ENCODE assay signal across 21 cellular contexts in the genomic region with DNA sequence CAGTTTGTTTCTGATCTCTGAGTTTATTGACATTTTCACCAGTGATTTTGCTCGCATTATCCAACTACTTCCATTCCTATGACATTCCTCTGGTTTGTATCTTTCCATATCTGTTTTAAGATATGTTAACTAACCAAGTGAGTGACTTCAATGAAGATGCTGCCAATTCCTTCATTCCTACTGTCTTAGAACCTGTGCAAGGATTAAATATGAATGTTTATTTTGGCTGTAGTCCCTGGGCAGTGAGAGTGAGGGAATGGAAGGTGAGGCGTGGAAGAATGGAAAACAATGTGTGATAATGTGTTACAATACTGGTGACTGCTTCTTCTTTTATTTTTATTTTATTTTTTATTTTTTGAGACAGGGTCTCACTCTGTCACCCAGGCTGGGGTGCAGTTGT.
"Had no signal": no experiment of that assay in that cellular context is flagged by ENCODE, and none has a peak within 500 bp of the region (broad histone marks: within the 10 kb centered on the region; RNA-seq: fewer than 3 reads in every experiment).

No MANE protein-coding gene starts in this region.

- H3K9me3 Mint-ChIP-seq: activated CD4-positive, alpha-beta memory T cell treated with anti-CD3 and anti-CD28 coated beads for 36 hours; activated naive CD8-positive, alpha-beta T cell treated with anti-CD3 and anti-CD28 coated beads, Interleukin-2, amount 10 ng/mL, durations not matched to agents 7 days and 5 days; activated T-helper 17 cell treated with anti-CD3 and anti-CD28 coated beads, Interleukin-2, amount 50 U/mL, for 72 hours; neural crest cell; stimulated activated naive CD8-positive, alpha-beta T cell treated with anti-CD3 and anti-CD28 coated beads, Interleukin-15, Interleukin-2, amounts not matched to agents 100 ng/mL and 50 ng/mL, for 24 hours had no signal

- H3K4me1 ChIP-seq: prostate gland, suprapubic skin, transverse colon, uterus had no signal

- H3K27ac Mint-ChIP-seq: activated CD4-positive, alpha-beta memory T cell treated with anti-CD3 and anti-CD28 coated beads for 36 hours; activated CD8-positive, alpha-beta memory T cell treated with anti-CD3 and anti-CD28 coated beads, Interleukin-2, amount 10 ng/mL, durations not matched to agents 7 days and 5 days; activated naive CD8-positive, alpha-beta T cell treated with anti-CD3 and anti-CD28 coated beads, Interleukin-2, amount 10 ng/mL, durations not matched to agents 7 days and 5 days; activated T-helper 17 cell treated with anti-CD3 and anti-CD28 coated beads, Interleukin-2, amount 50 U/mL, for 72 hours; stimulated activated naive CD8-positive, alpha-beta T cell treated with anti-CD3 and anti-CD28 coated beads, Interleukin-15, Interleukin-2, amounts not matched to agents 100 ng/mL and 50 ng/mL, for 24 hours had no signal

- DNase-seq: activated CD4-positive, alpha-beta memory T cell treated with anti-CD3 and anti-CD28 coated beads for 36 hours; activated CD4-positive, alpha-beta T cell treated with anti-CD3 and anti-CD28 coated beads for 4 hours; activated CD8-positive, alpha-beta memory T cell treated with anti-CD3 and anti-CD28 coated beads, Interleukin-2, amount 10 ng/mL, durations not matched to agents 7 days and 5 days; activated naive CD4-positive, alpha-beta T cell; activated naive CD8-positive, alpha-beta T cell treated with anti-CD3 and anti-CD28 coated beads, Interleukin-2, amount 10 ng/mL, durations not matched to agents 7 days and 5 days; cerebellar nuclear complex; effector CD8-positive, alpha-beta T cell; foreskin melanocyte; hypothalamus; kidney; left ventricle myocardium inferior; right cardiac atrium; transverse colon; uterus had no signal

- H3K27me3 Mint-ChIP-seq: activated CD4-positive, alpha-beta memory T cell treated with anti-CD3 and anti-CD28 coated beads for 36 hours; activated CD8-positive, alpha-beta memory T cell treated with anti-CD3 and anti-CD28 coated beads, Interleukin-2, amount 10 ng/mL, durations not matched to agents 7 days and 5 days; activated naive CD8-positive, alpha-beta T cell treated with anti-CD3 and anti-CD28 coated beads, Interleukin-2, amount 10 ng/mL, durations not matched to agents 7 days and 5 days; activated T-helper 17 cell treated with anti-CD3 and anti-CD28 coated beads, Interleukin-2, amount 50 U/mL, for 72 hours; stimulated activated naive CD8-positive, alpha-beta T cell treated with anti-CD3 and anti-CD28 coated beads, Interleukin-15, Interleukin-2, amounts not matched to agents 100 ng/mL and 50 ng/mL, for 24 hours had no signal

- H3K4me3 Mint-ChIP-seq: activated CD4-positive, alpha-beta memory T cell treated with anti-CD3 and anti-CD28 coated beads for 36 hours; activated CD8-positive, alpha-beta memory T cell treated with anti-CD3 and anti-CD28 coated beads, Interleukin-2, amount 10 ng/mL, durations not matched to agents 7 days and 5 days; activated naive CD8-positive, alpha-beta T cell treated with anti-CD3 and anti-CD28 coated beads, Interleukin-2, amount 10 ng/mL, durations not matched to agents 7 days and 5 days; activated T-helper 17 cell treated with anti-CD3 and anti-CD28 coated beads, Interleukin-2, amount 50 U/mL, for 72 hours; neural crest cell; stimulated activated naive CD8-positive, alpha-beta T cell treated with anti-CD3 and anti-CD28 coated beads, Interleukin-15, Interleukin-2, amounts not matched to agents 100 ng/mL and 50 ng/mL, for 24 hours had no signal

- H3K4me3 ChIP-seq: left ventricle myocardium inferior, prostate gland, skin epidermis, suprapubic skin, transverse colon, uterus had no signal

- H3K27me3 ChIP-seq: suprapubic skin, transverse colon, uterus had no signal

- H3K36me3 ChIP-seq: prostate gland, transverse colon, uterus had no signal

- H3K27ac ChIP-seq: left ventricle myocardium inferior, prostate gland, skin epidermis, suprapubic skin, transverse colon, uterus had no signal

- H3K4me1 Mint-ChIP-seq: activated naive CD8-positive, alpha-beta T cell treated with anti-CD3 and anti-CD28 coated beads, Interleukin-2, amount 10 ng/mL, durations not matched to agents 7 days and 5 days; activated T-helper 17 cell treated with anti-CD3 and anti-CD28 coated beads, Interleukin-2, amount 50 U/mL, for 72 hours had no signal

- H3K9me3 ChIP-seq: left ventricle myocardium inferior, prostate gland, suprapubic skin, transverse colon, uterus had no signal

- FAIRE-seq: endothelial cell of umbilical vein, kidney had no signal
